In the genomic region with DNA sequence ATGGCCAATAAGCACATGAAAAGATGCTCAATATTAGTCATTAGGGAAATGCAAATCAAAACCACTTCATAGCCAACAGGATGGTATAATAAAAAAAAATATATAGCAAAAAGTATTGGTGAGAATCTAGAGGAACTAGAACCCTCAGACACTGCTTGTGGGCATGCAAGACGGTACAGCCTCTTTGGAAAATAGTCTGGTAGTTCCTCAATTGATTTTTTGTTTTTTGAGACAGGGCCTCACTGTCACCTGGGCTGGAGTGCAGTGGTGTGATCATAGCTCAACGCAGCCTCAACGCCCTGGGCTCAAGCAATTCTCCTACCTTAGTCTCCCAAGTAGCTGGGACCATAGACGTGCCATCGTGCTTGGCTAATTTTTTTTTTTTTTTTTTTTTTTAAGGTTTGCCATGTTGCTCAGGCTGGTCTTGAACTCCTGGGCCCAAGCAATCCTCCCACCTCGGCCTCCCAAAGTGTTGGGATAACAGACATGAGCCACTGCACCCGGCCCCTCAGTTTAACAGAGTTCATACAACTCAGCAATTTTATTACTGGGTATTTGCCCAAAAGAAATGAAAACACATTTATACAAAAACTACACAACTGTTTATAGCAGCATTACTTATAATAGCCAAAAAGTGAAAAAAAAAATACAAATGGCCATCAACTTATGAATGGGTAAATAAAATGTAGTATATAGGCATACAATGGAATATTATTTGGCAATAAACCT, we compare ENCODE assay signal across 13 cellular contexts. TPM values are rescaled to one million over a fixed set of nuclear protein-coding genes. Genes with fewer than 3 reads are reported as not detected.
A peak's percentile ranks its signal among the peaks of the same experiment; 100 is the strongest.
DNase-seq lines count a peak whose midpoint lies in the region; ATAC-seq and TF ChIP-seq lines count a peak whose summit lies in the region.
"Had no signal": no experiment of that assay in that cellular context is flagged by ENCODE, and none has a peak within 500 bp of the region (broad histone marks: within the 10 kb centered on the region; RNA-seq: fewer than 3 reads in every experiment).

No MANE protein-coding gene starts in this region.

- no peak for TF ChIP-seq CTCF in WERI-Rb-1 (IDR thresholded peaks at IDR 0.05; ENCODE audit: low read depth, low read length)

- no peak for DNase-seq in activated CD4-positive, alpha-beta T cell treated with anti-CD3 and anti-CD28 coated beads, Interleukin-2, amount 10 ng/mL, durations not matched to agents 7 days and 5 days
- DNase-seq in activated CD4-positive, alpha-beta T cell treated with anti-CD3 and anti-CD28 coated beads for 4 hours: no peak
- DNase-seq in Karpas-422 (peak; percentile 64), WERI-Rb-1 (no peak), HuH-7.5 (ENCODE audit: low spot score) (no peak), DMS79 treated with DMSO at 0.1 percent for 48 hours (lab: John Stamatoyannopoulos, UW) (no peak)
- no peak for DNase-seq in stimulated activated naive B cell treated with anti-CD40 and anti-IgM and Interleukin-4, amounts not matched to agents 10 μg/mL and 1 μg/mL and 100 μg/mL, for 72 hours
- no peak for DNase-seq in naive thymus-derived CD4-positive, alpha-beta T cell
- DNase-seq: activated naive CD4-positive, alpha-beta T cell; effector CD8-positive, alpha-beta T cell; foreskin keratinocyte; PC-3; thyroid gland had no signal

- POLR2A ChIA-PET in activated CD4-positive, alpha-beta T cell treated with anti-CD3 and anti-CD28 coated beads, Interleukin-2, amount 10 ng/mL, durations not matched to agents 7 days and 5 days (lab: Charles Lee): interaction anchor here (0.6 kb wide), 1 partner anchor 14 kb away, joined by 3 read pairs; no protein-coding TSS in a partner anchor
- POLR2A ChIA-PET in naive thymus-derived CD4-positive, alpha-beta T cell (lab: Charles Lee): interaction anchor here (1.5 to 2.1 kb wide), 2 partner anchors 34 to 58 kb away, joined by 6 to 7 read pairs; a partner anchor contains a TSS

- H3K27me3 ChIP-seq in Karpas-422 (ENCODE audit: low read length) (no peaks in the 10 kb centered on the region), WERI-Rb-1 (ENCODE audit: insufficient read depth, low read depth, severe bottlenecking) (no peaks in the 10 kb centered on the region)
- no peaks in the 10 kb centered on the region for H3K27me3 ChIP-seq in naive thymus-derived CD4-positive, alpha-beta T cell (ENCODE audit: control insufficient read depth in 2 of 2, insufficient read depth in 2 of 2, low read length in 2 of 2)
- H3K27me3 ChIP-seq: foreskin keratinocyte, thyroid gland had no signal

- H3K4me3 ChIP-seq in Karpas-422 (ENCODE audit: low read length) (no peak overlapping the region; the same call in 1 of the 2 replicates), WERI-Rb-1 (ENCODE audit: low read depth, low read length) (no peak overlapping the region)
- H3K4me3 ChIP-seq in naive thymus-derived CD4-positive, alpha-beta T cell (ENCODE audit: low read length): no peak overlapping the region
- H3K4me3 ChIP-seq: thyroid gland had no signal

- H3K9me3 ChIP-seq in Karpas-422 (ENCODE audit: low read length) (no peaks in the 10 kb centered on the region), WERI-Rb-1 (ENCODE audit: severe bottlenecking) (no peaks in the 10 kb centered on the region)
- no peaks in the 10 kb centered on the region for H3K9me3 ChIP-seq in naive thymus-derived CD4-positive, alpha-beta T cell (ENCODE audit: control insufficient read depth in 2 of 3, low read length in 3 of 3)
- H3K9me3 ChIP-seq: thyroid gland had no signal

- intact Hi-C loops in naive thymus-derived CD4-positive, alpha-beta T cell (cut with micrococcal nuclease): no loop called here

- CTCF ChIA-PET in activated CD4-positive, alpha-beta T cell treated with anti-CD3 and anti-CD28 coated beads, Interleukin-2, amount 10 ng/mL, durations not matched to agents 7 days and 5 days (lab: Charles Lee): interaction anchor here (0.7 to 1.7 kb wide), 6 partner anchors 32 to 1670 kb away, joined by 3 to 6 read pairs (median 4); no protein-coding TSS in a partner anchor
- CTCF ChIA-PET in naive thymus-derived CD4-positive, alpha-beta T cell (lab: Charles Lee): interaction anchor here (1.3 kb wide), 1 partner anchor 56 kb away, joined by 3 read pairs; no protein-coding TSS in a partner anchor

- H3K4me3 Mint-ChIP-seq in activated CD4-positive, alpha-beta T cell treated with anti-CD3 and anti-CD28 coated beads, Interleukin-2, amount 10 ng/mL, durations not matched to agents 7 days and 5 days: no peak overlapping the region
- no peak overlapping the region for H3K4me3 Mint-ChIP-seq in stimulated activated naive B cell treated with anti-CD40 and anti-IgM and Interleukin-4, amounts not matched to agents 10 μg/mL and 1 μg/mL and 100 μg/mL, for 72 hours
- peak overlapping the region in 1 of 10 donors; percentile 70 for H3K4me3 Mint-ChIP-seq in naive thymus-derived CD4-positive, alpha-beta T cell

- peak overlapping the region; percentile 30; the same call in 1 of the 2 replicates for H3K9ac ChIP-seq in Karpas-422 (ENCODE audit: low read length)

- H4K20me1 ChIP-seq in Karpas-422 (ENCODE audit: insufficient read depth, low read depth, low read length): no peaks in the 10 kb centered on the region

- H3K4me1 ChIP-seq in Karpas-422 (ENCODE audit: low read length): peaks cover 48% of the 10 kb centered on the region
- peaks cover 4 to 7% of the 10 kb centered on the region in 2 donors for H3K4me1 ChIP-seq in naive thymus-derived CD4-positive, alpha-beta T cell (ENCODE audit: control insufficient read depth in 2 of 2, insufficient read depth in 2 of 2, low read length in 2 of 2)

- H3K4me2 ChIP-seq in Karpas-422 (ENCODE audit: low read depth, low read length, poor library complexity, severe bottlenecking): peak overlapping the region; percentile 45

- H3K36me3 Mint-ChIP-seq in activated CD4-positive, alpha-beta T cell treated with anti-CD3 and anti-CD28 coated beads, Interleukin-2, amount 10 ng/mL, durations not matched to agents 7 days and 5 days (ENCODE audit: low read depth): peaks cover 38% of the 10 kb centered on the region
- peaks cover under 1% of the 10 kb centered on the region in 2 donors for H3K36me3 Mint-ChIP-seq in stimulated activated naive B cell treated with anti-CD40 and anti-IgM and Interleukin-4, amounts not matched to agents 10 μg/mL and 1 μg/mL and 100 μg/mL, for 72 hours
- H3K36me3 Mint-ChIP-seq in naive thymus-derived CD4-positive, alpha-beta T cell: peaks cover 0 to 14% (median 0%) of the 10 kb centered on the region in 5 donors

- H3K4me1 Mint-ChIP-seq in activated CD4-positive, alpha-beta T cell treated with anti-CD3 and anti-CD28 coated beads, Interleukin-2, amount 10 ng/mL, durations not matched to agents 7 days and 5 days: peaks cover 61% of the 10 kb centered on the region
- H3K4me1 Mint-ChIP-seq in stimulated activated naive B cell treated with anti-CD40 and anti-IgM and Interleukin-4, amounts not matched to agents 10 μg/mL and 1 μg/mL and 100 μg/mL, for 72 hours: peaks cover 6 to 7% of the 10 kb centered on the region in 2 donors
- peaks cover under 1 to 53% (median 4%) of the 10 kb centered on the region in 7 donors for H3K4me1 Mint-ChIP-seq in naive thymus-derived CD4-positive, alpha-beta T cell

- peak overlapping the region; percentile 15 for H3K27ac Mint-ChIP-seq in activated CD4-positive, alpha-beta T cell treated with anti-CD3 and anti-CD28 coated beads, Interleukin-2, amount 10 ng/mL, durations not matched to agents 7 days and 5 days
- no peak overlapping the region for H3K27ac Mint-ChIP-seq in stimulated activated naive B cell treated with anti-CD40 and anti-IgM and Interleukin-4, amounts not matched to agents 10 μg/mL and 1 μg/mL and 100 μg/mL, for 72 hours
- H3K27ac Mint-ChIP-seq in naive thymus-derived CD4-positive, alpha-beta T cell: no peak overlapping the region

- ATAC-seq in stimulated activated naive B cell treated with anti-CD40 and anti-IgM and Interleukin-4, amounts not matched to agents 10 μg/mL and 1 μg/mL and 100 μg/mL, for 72 hours (replicated peaks): peak; percentile 62 to 70
- no peak for ATAC-seq in naive thymus-derived CD4-positive, alpha-beta T cell
- ATAC-seq: foreskin keratinocyte, PC-3 had no signal

- H3K36me3 ChIP-seq in Karpas-422 (ENCODE audit: insufficient read depth, low read length) (peaks cover 7% of the 10 kb centered on the region; the same call in 1 of the 2 replicates), WERI-Rb-1 (peaks cover 29% of the 10 kb centered on the region)
- H3K36me3 ChIP-seq in naive thymus-derived CD4-positive, alpha-beta T cell (ENCODE audit: control insufficient read depth in 2 of 3, insufficient read depth in 3 of 3, low read length in 3 of 3): peaks cover 0 to 2% (median 0%) of the 10 kb centered on the region in 3 experiments
- H3K36me3 ChIP-seq: thyroid gland had no signal

- H3K79me2 ChIP-seq in Karpas-422 (ENCODE audit: low read length): peaks cover 98% of the 10 kb centered on the region

- no peaks in the 10 kb centered on the region for H3K27me3 Mint-ChIP-seq in activated CD4-positive, alpha-beta T cell treated with anti-CD3 and anti-CD28 coated beads, Interleukin-2, amount 10 ng/mL, durations not matched to agents 7 days and 5 days
- H3K27me3 Mint-ChIP-seq in stimulated activated naive B cell treated with anti-CD40 and anti-IgM and Interleukin-4, amounts not matched to agents 10 μg/mL and 1 μg/mL and 100 μg/mL, for 72 hours: no peaks in the 10 kb centered on the region
- H3K27me3 Mint-ChIP-seq in naive thymus-derived CD4-positive, alpha-beta T cell: no peaks in the 10 kb centered on the region

- no peak overlapping the region for H2AFZ ChIP-seq in Karpas-422 (ENCODE audit: low read length)

- no peaks in the 10 kb centered on the region for H3K9me2 ChIP-seq in Karpas-422 (replicated peaks; ENCODE audit: insufficient read depth, low read length)

- peak overlapping the region; percentile 58 for H3K27ac ChIP-seq in Karpas-422 (ENCODE audit: low read length)
- peak overlapping the region; percentile 78 for H3K27ac ChIP-seq in WERI-Rb-1
- H3K27ac ChIP-seq in naive thymus-derived CD4-positive, alpha-beta T cell (ENCODE audit: low read depth, low read length): no peak overlapping the region
- H3K27ac ChIP-seq: foreskin keratinocyte, thyroid gland had no signal

- H3K9me3 Mint-ChIP-seq in activated CD4-positive, alpha-beta T cell treated with anti-CD3 and anti-CD28 coated beads, Interleukin-2, amount 10 ng/mL, durations not matched to agents 7 days and 5 days: no peaks in the 10 kb centered on the region
- no peaks in the 10 kb centered on the region for H3K9me3 Mint-ChIP-seq in stimulated activated naive B cell treated with anti-CD40 and anti-IgM and Interleukin-4, amounts not matched to agents 10 μg/mL and 1 μg/mL and 100 μg/mL, for 72 hours
- H3K9me3 Mint-ChIP-seq in naive thymus-derived CD4-positive, alpha-beta T cell: peaks cover 0 to 4% (median 0%) of the 10 kb centered on the region in 11 donors

RNA-seq across cellular contexts. Expression of a gene that starts 5.1 kb away (rescaled TPM):
- 100 to 1,000 TPM; 179 to 196 TPM for total RNA-seq in activated CD4-positive, alpha-beta T cell treated with anti-CD3 and anti-CD28 coated beads, Interleukin-2, amount 10 ng/mL, durations not matched to agents 7 days and 5 days
- total RNA-seq in Karpas-422 (2014; rRNA removed; shearing (Covaris generic); ENCODE audit: low replicate concordance): 87.5 and 95.5 TPM in 2 replicates
- 10 to 100 TPM in 3 of 5 experiments, 1 to 10 TPM in 2; 2.6 to 98.9 (median 19.4) TPM for total RNA-seq in naive thymus-derived CD4-positive, alpha-beta T cell
- polyA plus RNA-seq in naive thymus-derived CD4-positive, alpha-beta T cell: under 1 TPM; 0.47 to 0.53 TPM

RNA-seq across cellular contexts. Expression of a gene that starts 33.2 kb away (rescaled TPM):
- total RNA-seq in activated CD4-positive, alpha-beta T cell treated with anti-CD3 and anti-CD28 coated beads, Interleukin-2, amount 10 ng/mL, durations not matched to agents 7 days and 5 days: 10 to 100 TPM; 17.9 to 19.7 TPM
- total RNA-seq in Karpas-422 (2014; rRNA removed; shearing (Covaris generic); ENCODE audit: low replicate concordance): 5.7 and 7.5 TPM in 2 replicates
- 10 to 100 TPM; 15.8 to 28.1 (median 25.7) TPM for total RNA-seq in naive thymus-derived CD4-positive, alpha-beta T cell
- polyA plus RNA-seq in naive thymus-derived CD4-positive, alpha-beta T cell: 10 to 100 TPM in 1 of 2 donors, 1 to 10 TPM in 1; 8.3 to 15.0 TPM

RNA-seq across cellular contexts. Expression of a gene that starts 34.5 kb away (rescaled TPM):
- 10 to 100 TPM; 30.8 to 35.9 TPM for total RNA-seq in activated CD4-positive, alpha-beta T cell treated with anti-CD3 and anti-CD28 coated beads, Interleukin-2, amount 10 ng/mL, durations not matched to agents 7 days and 5 days
- total RNA-seq in Karpas-422 (2014; rRNA removed; shearing (Covaris generic); ENCODE audit: low replicate concordance): 25.3 and 32.9 TPM in 2 replicates
- 10 to 100 TPM in 3 of 5 experiments, 1 to 10 TPM in 2; 5.8 to 24.6 (median 16.3) TPM for total RNA-seq in naive thymus-derived CD4-positive, alpha-beta T cell
- 1 to 10 TPM; 2.5 to 3.9 TPM for polyA plus RNA-seq in naive thymus-derived CD4-positive, alpha-beta T cell

RNA-seq across cellular contexts. Expression of a gene that starts 54.1 kb away (rescaled TPM):
- total RNA-seq in activated CD4-positive, alpha-beta T cell treated with anti-CD3 and anti-CD28 coated beads, Interleukin-2, amount 10 ng/mL, durations not matched to agents 7 days and 5 days: 10 to 100 TPM; 59.3 to 69.8 TPM
- total RNA-seq in Karpas-422 (2014; rRNA removed; shearing (Covaris generic); ENCODE audit: low replicate concordance): 25.1 and 58.0 TPM in 2 replicates
- total RNA-seq in naive thymus-derived CD4-positive, alpha-beta T cell: 10 to 100 TPM; 34.2 to 72.7 (median 62.0) TPM
- polyA plus RNA-seq in naive thymus-derived CD4-positive, alpha-beta T cell: 10 to 100 TPM; 57.3 to 75.1 TPM

RNA-seq across cellular contexts. Expression of a gene that starts 56.9 kb away (rescaled TPM):
- 10 to 100 TPM; 22.9 to 26.2 TPM for total RNA-seq in activated CD4-positive, alpha-beta T cell treated with anti-CD3 and anti-CD28 coated beads, Interleukin-2, amount 10 ng/mL, durations not matched to agents 7 days and 5 days
- 15.9 and 39.1 TPM in 2 replicates for total RNA-seq in Karpas-422 (2014; rRNA removed; shearing (Covaris generic); ENCODE audit: low replicate concordance)
- 10 to 100 TPM; 13.3 to 34.2 (median 29.0) TPM for total RNA-seq in naive thymus-derived CD4-positive, alpha-beta T cell
- 10 to 100 TPM; 48.9 to 50.9 TPM for polyA plus RNA-seq in naive thymus-derived CD4-positive, alpha-beta T cell
